27 cellular contexts compared by ENCODE assay signal in genomic region chr4:41299486-41299885, GRCh38. TPM values are rescaled to one million over a fixed set of nuclear protein-coding genes. Genes with fewer than 3 reads are reported as not detected.
A peak's percentile ranks its signal among the peaks of the same experiment; 100 is the strongest.
DNase-seq lines count a peak whose midpoint lies in the region; FAIRE-seq and TF ChIP-seq lines count a peak whose summit lies in the region.
"Had no signal": no experiment of that assay in that cellular context is flagged by ENCODE, and none has a peak within 500 bp of the region (broad histone marks: within the 10 kb centered on the region; RNA-seq: fewer than 3 reads in every experiment).

No MANE protein-coding gene starts in this region.

- no peak overlapping the region for H2AK5ac ChIP-seq in mesenchymal stem cell (ENCODE audit: low read length, severe bottlenecking)

- CTCF ChIA-PET in A673 (lab: Charles Lee) = no interaction called here

- POLR2A ChIA-PET in A673 (lab: Charles Lee; ENCODE audit: low non-redundant PET) = no interaction called here

- 20% methylated on average over 1 of the region's 2 CpGs for WGBS in mesenchymal stem cell

- no peak overlapping the region for H3K4me2 ChIP-seq in mesenchymal stem cell (ENCODE audit: low read length, poor library complexity, severe bottlenecking)
- H3K4me2 ChIP-seq: BLaER1 treated with 17β-estradiol and CSF1 and Interleukin-3, amounts not matched to agents 10 nM and 100 nM; GM23338 had no signal

- no peak overlapping the region for H2BK15ac ChIP-seq in mesenchymal stem cell (ENCODE audit: low read depth, poor library complexity, severe bottlenecking)

- H3K36me3 ChIP-seq in A673 (ENCODE audit: insufficient read depth, low read length, poor library complexity, severe bottlenecking) (no peaks in the 10 kb centered on the region), mesenchymal stem cell (ENCODE audit: control insufficient read depth in 1 of 2, insufficient read depth in 2 of 2, low read depth in 1 of 2, low read length in 2 of 2) (no peaks in the 10 kb centered on the region)
- H3K36me3 ChIP-seq: BE2C; BLaER1 treated with 17β-estradiol and CSF1 and Interleukin-3, amounts not matched to agents 10 nM and 100 nM; HAP-1 had no signal

- H3K14ac ChIP-seq in mesenchymal stem cell (ENCODE audit: low read length in 2 of 2) = no peak overlapping the region

- H2AFZ ChIP-seq in mesenchymal stem cell (ENCODE audit: low read depth, low read length) = no peak overlapping the region
- H2AFZ ChIP-seq: GM23338 had no signal

- H4K91ac ChIP-seq in mesenchymal stem cell (ENCODE audit: low read length) = no peak overlapping the region

- DNase-seq in A673 (ENCODE audit: low spot score) (peak; percentile 19), M059J (ENCODE audit: low read depth) (peak; percentile 27), glomerular visceral epithelial cell (ENCODE audit: extremely low spot score) (peak; percentile 9), mesenchymal stem cell (peak; percentile 44), GM03348 (ENCODE audit: low spot score) (no peak), RKO (ENCODE audit: low spot score) (no peak), cortex of kidney (lab: John Stamatoyannopoulos, UW) (no peak), D721Med (ENCODE audit: insufficient read length, low spot score) (no peak)
- DNase-seq: ACHN; AML-193; BE2C; Calu3; CD4-positive, alpha-beta T cell; CD8-positive, alpha-beta memory T cell; DMS153; DND-41; EL; GDM1; HFFc6 had no signal

- H3K18ac ChIP-seq in mesenchymal stem cell (ENCODE audit: low read depth in 1 of 2, low read length in 2 of 2) = no peak overlapping the region

- BruUV-seq in A673 (replicated peaks; lab: Mats Ljungman, UMichigan) = no TSS peak

- H3K27me3 ChIP-seq in A673 (replicated peaks; ENCODE audit: insufficient read depth, low read depth, low read length, poor library complexity) (no peaks in the 10 kb centered on the region), mesenchymal stem cell (ENCODE audit: control insufficient read depth in 1 of 2, insufficient read depth in 1 of 2, low read length in 2 of 2) (peaks cover 0 to 6% of the 10 kb centered on the region in 2 experiments)
- H3K27me3 ChIP-seq: BE2C; BLaER1 treated with 17β-estradiol and CSF1 and Interleukin-3, amounts not matched to agents 10 nM and 100 nM had no signal

- H3K4me3 ChIP-seq in A673 (ENCODE audit: low read depth, low read length, poor library complexity, severe bottlenecking) (no peak overlapping the region), mesenchymal stem cell (ENCODE audit: insufficient read depth in 1 of 2, low read depth in 1 of 2, low read length in 2 of 2) (no peak overlapping the region)
- H3K4me3 ChIP-seq: BLaER1 treated with 17β-estradiol and CSF1 and Interleukin-3, amounts not matched to agents 10 nM and 100 nM; GM23338; HAP-1 had no signal

- no peak overlapping the region for H3K23ac ChIP-seq in mesenchymal stem cell (ENCODE audit: low read length in 2 of 2)

- no peak for FAIRE-seq in D721Med (lab: Jason Lieb, UNC)
- FAIRE-seq: A204.1, GM12891, GM18507 had no signal

- TF ChIP-seq CTCF in A673 (conservative IDR thresholded peaks at IDR 0.05; ENCODE audit: low read depth, low read length) = no peak
- no peak for TF ChIP-seq CTCF in D721Med (IDR thresholded peaks at IDR 0.05; ENCODE audit: insufficient read depth, missing control alignments)

- no peak overlapping the region for H2BK120ac ChIP-seq in mesenchymal stem cell (ENCODE audit: low read depth, low read length)

- no peak overlapping the region for H3K4ac ChIP-seq in mesenchymal stem cell (ENCODE audit: low read depth in 1 of 2, low read length in 2 of 2)

- H3K79me1 ChIP-seq in mesenchymal stem cell (replicated peaks; ENCODE audit: low read length, poor library complexity, severe bottlenecking) = no peaks in the 10 kb centered on the region

- no peak overlapping the region for H3K9ac ChIP-seq in mesenchymal stem cell (ENCODE audit: low read length)
- H3K9ac ChIP-seq: BLaER1 treated with 17β-estradiol and CSF1 and Interleukin-3, amounts not matched to agents 10 nM and 100 nM had no signal

- intact Hi-C loops in A673 (cut with micrococcal nuclease; ENCODE audit: unreplicated experiment) = no loop called here

- no peak overlapping the region for H4K8ac ChIP-seq in mesenchymal stem cell (ENCODE audit: low read length)

- H3K27ac ChIP-seq in A673 (ENCODE audit: low read depth, low read length, poor library complexity, severe bottlenecking) (no peak overlapping the region), mesenchymal stem cell (ENCODE audit: low read length, poor library complexity, severe bottlenecking) (no peak overlapping the region)
- H3K27ac ChIP-seq: 22Rv1; BLaER1 treated with 17β-estradiol and CSF1 and Interleukin-3, amounts not matched to agents 10 nM and 100 nM had no signal

- no peak overlapping the region for H2BK5ac ChIP-seq in mesenchymal stem cell (ENCODE audit: low read depth, low read length, poor library complexity, severe bottlenecking)

- no peak overlapping the region for H2BK12ac ChIP-seq in mesenchymal stem cell (ENCODE audit: low read length in 2 of 2)

- H3K9me3 ChIP-seq in A673 (ENCODE audit: low read depth, low read length, poor library complexity, severe bottlenecking) (peaks cover 2% of the 10 kb centered on the region), mesenchymal stem cell (ENCODE audit: control insufficient read depth, low read length) (peaks cover 2% of the 10 kb centered on the region)

- H3K4me1 ChIP-seq in A673 (ENCODE audit: insufficient read depth, low read length, poor library complexity, severe bottlenecking) = no peaks in the 10 kb centered on the region
- H3K4me1 ChIP-seq in mesenchymal stem cell (ENCODE audit: control insufficient read depth, insufficient read depth, low read depth, low read length) = no peaks in the 10 kb centered on the region

RNA-seq across cellular contexts. Expression of gene UCHL1, which starts 42.8 kb away (rescaled TPM):
- total RNA-seq in A673 (2021) = 908 and 959 TPM in 2 replicates
- 1,483 and 1,510 TPM in 2 replicates for total RNA-seq in M059J (2014; rRNA removed; shearing (Covaris generic))
- 1,126 TPM for polyA plus RNA-seq in mesenchymal stem cell (2013, experiment 1 of 2)
- polyA plus RNA-seq in mesenchymal stem cell (2013, experiment 2 of 2) = 1,155 TPM
- total RNA-seq: CD4-positive, alpha-beta T cell had no signal
- polyA plus RNA-seq: CD14-positive monocyte; CD8-positive, alpha-beta memory T cell had no signal

Comparison
In these comparisons a context has a peak if more than half of its experiments do, and no peak if none do; other contexts are left out.
1. DNase-seq: peak in A673 (single experiment), M059J (single experiment), glomerular visceral epithelial cell (single experiment) and mesenchymal stem cell (single experiment); none in GM03348 (single experiment), RKO (single experiment), cortex of kidney (single experiment) and D721Med (single experiment).